Comparison of ENCODE assay signal across 31 cellular contexts in genomic region chr5:57035955-57036354, GRCh38.
"Had no signal": no experiment of that assay in that cellular context is flagged by ENCODE, and none has a peak within 500 bp of the region (broad histone marks: within the 10 kb centered on the region; RNA-seq: fewer than 3 reads in every experiment).

No MANE protein-coding gene starts in this region.

- H3K9ac ChIP-seq: neural progenitor cell, parathyroid adenoma had no signal

- H3K27ac ChIP-seq: neural progenitor cell, ovary, parathyroid adenoma, psoas muscle, right lobe of liver, sigmoid colon, spleen, suprapubic skin, testis, tibial artery, upper lobe of right lung, uterus had no signal

- H3K9me3 ChIP-seq: ovary, psoas muscle, right lobe of liver, sigmoid colon, spleen, suprapubic skin, testis, tibial artery, transverse colon, upper lobe of right lung, uterus had no signal

- H3K36me3 Mint-ChIP-seq: natural killer cell; neural progenitor cell; stimulated activated memory B cell treated with anti-CD40 and anti-IgM and Interleukin-4, amounts not matched to agents 10 μg/mL and 1 μg/mL and 100 μg/mL, for 72 hours; type B pancreatic cell had no signal

- H3K36me3 ChIP-seq: neural progenitor cell, ovary, right lobe of liver, sigmoid colon, spleen, suprapubic skin, tibial artery, transverse colon, upper lobe of right lung, uterus had no signal

- ATAC-seq: natural killer cell; psoas muscle; right cardiac atrium; right lobe of liver; stimulated activated memory B cell treated with anti-CD40 and anti-IgM and Interleukin-4, amounts not matched to agents 10 μg/mL and 1 μg/mL and 100 μg/mL, for 72 hours; stimulated activated naive CD8-positive, alpha-beta T cell treated with anti-CD3 and anti-CD28 coated beads, Interleukin-15, amount 100 ng/mL, for 72 hours; stimulated activated naive CD8-positive, alpha-beta T cell treated with anti-CD3 and anti-CD28 coated beads, Interleukin-15, Interleukin-2, amounts not matched to agents 100 U/mL and 50 U/mL, for 24 hours; upper lobe of right lung had no signal

- H3K27me3 ChIP-seq: neural progenitor cell, ovary, right lobe of liver, sigmoid colon, spleen, suprapubic skin, testis, transverse colon, upper lobe of right lung, uterus had no signal

- H3K9me3 Mint-ChIP-seq: natural killer cell; nephron; neural progenitor cell; stimulated activated memory B cell treated with anti-CD40 and anti-IgM and Interleukin-4, amounts not matched to agents 10 μg/mL and 1 μg/mL and 100 μg/mL, for 72 hours; stimulated activated naive CD8-positive, alpha-beta T cell treated with anti-CD3 and anti-CD28 coated beads, Interleukin-15, amount 100 ng/mL, for 72 hours had no signal

- H3K4me1 Mint-ChIP-seq: neural progenitor cell had no signal

- H3K27me3 Mint-ChIP-seq: stimulated activated memory B cell treated with anti-CD40 and anti-IgM and Interleukin-4, amounts not matched to agents 10 μg/mL and 1 μg/mL and 100 μg/mL, for 72 hours; type B pancreatic cell had no signal

- DNase-seq: natural killer cell; occipital lobe; ovary; posterior cingulate gyrus; psoas muscle; right cardiac atrium; right lobe of liver; sigmoid colon; spleen; stimulated activated CD4-positive, alpha-beta T cell treated with anti-CD3 and anti-CD28 coated beads, Interleukin-12 subunit alpha, Interleukin-12 subunit beta, amount 100 ng/mL, for 4 hours; stimulated activated CD4-positive, alpha-beta T cell treated with anti-CD3 and anti-CD28 coated beads, Interleukin-1b, Interleukin-23, amount 100 ng/mL, for 48 hours; stimulated activated CD4-positive, alpha-beta T cell treated with anti-CD3 and anti-CD28 coated beads, Interleukin-4, amount 100 ng/mL, for 1 hour; stimulated activated CD4-positive, alpha-beta T cell treated with anti-CD3 and anti-CD28 coated beads, Interleukin-4, amount 100 ng/mL, for 4 hours; stimulated activated CD8-positive, alpha-beta memory T cell treated with anti-CD3 and anti-CD28 coated beads, Interleukin-4, amount 100 ng/mL, for 48 hours; stimulated activated naive CD4-positive, alpha-beta T cell; stimulated activated naive CD8-positive, alpha-beta T cell treated with anti-CD3 and anti-CD28 coated beads, Interleukin-15, amount 100 ng/mL, for 72 hours; stimulated activated naive CD8-positive, alpha-beta T cell treated with anti-CD3 and anti-CD28 coated beads, Interleukin-15, Interleukin-2, amounts not matched to agents 100 U/mL and 50 U/mL, for 24 hours; substantia nigra; testis; tibial artery; transverse colon; upper lobe of right lung; uterus had no signal

- H3K4me1 ChIP-seq: parathyroid adenoma, psoas muscle, right lobe of liver, sigmoid colon, spleen, suprapubic skin, testis, tibial artery, upper lobe of right lung, uterus had no signal

- H3K4me3 Mint-ChIP-seq: natural killer cell; nephron; neural progenitor cell; stimulated activated memory B cell treated with anti-CD40 and anti-IgM and Interleukin-4, amounts not matched to agents 10 μg/mL and 1 μg/mL and 100 μg/mL, for 72 hours; stimulated activated naive CD8-positive, alpha-beta T cell treated with anti-CD3 and anti-CD28 coated beads, Interleukin-15, amount 100 ng/mL, for 72 hours; type B pancreatic cell had no signal

- H3K27ac Mint-ChIP-seq: natural killer cell; nephron; neural progenitor cell; progenitor cell of endocrine pancreas; stimulated activated memory B cell treated with anti-CD40 and anti-IgM and Interleukin-4, amounts not matched to agents 10 μg/mL and 1 μg/mL and 100 μg/mL, for 72 hours; type B pancreatic cell had no signal

- H3K4me3 ChIP-seq: neural progenitor cell, ovary, psoas muscle, right lobe of liver, sigmoid colon, smooth muscle cell, spleen, suprapubic skin, testis, tibial artery, transverse colon, upper lobe of right lung, uterus had no signal
